ENCODE assay signal across 11 cellular contexts in genomic region chr3:64209866-64210609, GRCh38. TPM values are rescaled to one million over a fixed set of nuclear protein-coding genes. Genes with fewer than 3 reads are reported as not detected.
DNase-seq lines count a peak whose midpoint lies in the region; ATAC-seq, FAIRE-seq and TF ChIP-seq lines count a peak whose summit lies in the region.
"Had no signal": no experiment of that assay in that cellular context is flagged by ENCODE, and none has a peak within 500 bp of the region (broad histone marks: within the 10 kb centered on the region; RNA-seq: fewer than 3 reads in every experiment).

No MANE protein-coding gene starts in this region.

- peak overlapping the region; percentile 66 for H3K4me2 ChIP-seq in smooth muscle cell

- no peak overlapping the region for H2AFZ ChIP-seq in smooth muscle cell (ENCODE audit: low read depth)

- WGBS in smooth muscle cell (ENCODE audit: low lambda C conversion rate), result 47% methylated on average over 12 of the region's 12 CpGs

- peaks cover 88% of the 10 kb centered on the region for H3K79me2 ChIP-seq in smooth muscle cell (ENCODE audit: low read depth)

- peaks cover 3% of the 10 kb centered on the region for H3K27me3 Mint-ChIP-seq in CD8-positive, alpha-beta T cell (ENCODE audit: low read depth)

- H3K4me1 ChIP-seq in kidney (ENCODE audit: control insufficient read depth in 1 of 2, insufficient read depth in 1 of 2, low read depth in 1 of 2, low read length in 2 of 2) (peaks cover 13 to 23% of the 10 kb centered on the region in 2 donors), smooth muscle cell (ENCODE audit: low read depth) (peaks cover 27% of the 10 kb centered on the region)
- H3K4me1 ChIP-seq in CD8-positive, alpha-beta T cell (ENCODE audit: insufficient read depth, low read length), result no peaks in the 10 kb centered on the region

- POLR2A ChIA-PET in CD8-positive, alpha-beta T cell (lab: Charles Lee), result no interaction called here

- H3K36me3 ChIP-seq in kidney (ENCODE audit: control insufficient read depth in 1 of 2, insufficient read depth in 2 of 2, low read length in 2 of 2) (no peaks in the 10 kb centered on the region), smooth muscle cell (ENCODE audit: low read depth) (no peaks in the 10 kb centered on the region)
- no peaks in the 10 kb centered on the region for H3K36me3 ChIP-seq in CD8-positive, alpha-beta T cell (ENCODE audit: insufficient read depth, low read length)

- no peaks in the 10 kb centered on the region for H3K4me1 Mint-ChIP-seq in CD8-positive, alpha-beta T cell (ENCODE audit: low read depth)

- no peak for FAIRE-seq in kidney (lab: Jason Lieb, UNC)

- H3K27ac ChIP-seq in kidney (ENCODE audit: low read depth in 2 of 2, low read length in 2 of 2), result peak overlapping the region; percentile 3 to 76
- H3K27ac ChIP-seq in smooth muscle cell (ENCODE audit: low read depth), result peak overlapping the region; percentile 72
- no peak overlapping the region for H3K27ac ChIP-seq in CD8-positive, alpha-beta T cell (ENCODE audit: low read depth, low read length)
- H3K27ac ChIP-seq: epithelial cell of prostate had no signal

- H3K27ac Mint-ChIP-seq in CD8-positive, alpha-beta T cell, result no peak overlapping the region

- TF ChIP-seq CTCF in kidney (IDR thresholded peaks at IDR 0.05; ENCODE audit: borderline replicate concordance, extremely low read depth, insufficient read depth) (no peak), smooth muscle cell (IDR thresholded peaks at IDR 0.05; ENCODE audit: borderline replicate concordance, insufficient read depth, poor library complexity, severe bottlenecking) (no peak)
- no peak for TF ChIP-seq CTCF in CD8-positive, alpha-beta T cell (IDR thresholded peaks at IDR 0.05)

- intact Hi-C loops in kidney (cut with DNase I), result no loop called here
- intact Hi-C loops in CD8-positive, alpha-beta T cell (cut with DNase I, micrococcal nuclease), result no loop called here

- DNase-seq in cerebellum (ENCODE audit: low spot score) (peak; percentile 30), kidney (peak; percentile 82), smooth muscle cell (lab: John Stamatoyannopoulos, UW; ENCODE audit: unreplicated experiment) (no peak), DMS53 (lab: John Stamatoyannopoulos, UW) (no peak), D341Med (ENCODE audit: low spot score) (no peak)
- no peak for DNase-seq in CD8-positive, alpha-beta T cell
- DNase-seq: activated T-cell treated with anti-CD3 and anti-CD28 coated beads, Interleukin-2, amount 50 U/mL, for 1 hour; SW 1271 had no signal

- no peaks in the 10 kb centered on the region for H3K9me3 ChIP-seq in kidney (ENCODE audit: control insufficient read depth in 1 of 2, low read length in 2 of 2)
- H3K9me3 ChIP-seq in smooth muscle cell (replicated peaks; ENCODE audit: low read depth), result no peaks in the 10 kb centered on the region
- H3K9me3 ChIP-seq in CD8-positive, alpha-beta T cell (ENCODE audit: low read length), result no peaks in the 10 kb centered on the region

- peak; percentile 48 for ATAC-seq in HG02885 (IDR thresholded peaks at IDR 0.05; ENCODE audit: poor library complexity, unreplicated experiment)
- no peak for ATAC-seq in CD8-positive, alpha-beta T cell
- ATAC-seq in HG03175 (IDR thresholded peaks at IDR 0.05; ENCODE audit: unreplicated experiment), result no peak

- H3K9me3 Mint-ChIP-seq in CD8-positive, alpha-beta T cell, result no peaks in the 10 kb centered on the region

- no peaks in the 10 kb centered on the region for H3K27me3 ChIP-seq in smooth muscle cell (ENCODE audit: low read depth)
- no peaks in the 10 kb centered on the region for H3K27me3 ChIP-seq in CD8-positive, alpha-beta T cell (ENCODE audit: insufficient read depth, low read length)

- CTCF ChIA-PET in CD8-positive, alpha-beta T cell (lab: Charles Lee), result no interaction called here

- H3K36me3 Mint-ChIP-seq in CD8-positive, alpha-beta T cell, result no peaks in the 10 kb centered on the region

- H3K9ac ChIP-seq in kidney (ENCODE audit: low read length in 2 of 2), result no peak overlapping the region
- peak overlapping the region; percentile 45 for H3K9ac ChIP-seq in smooth muscle cell (ENCODE audit: low read depth)

- no peak overlapping the region for H3K4me3 Mint-ChIP-seq in CD8-positive, alpha-beta T cell

- H4K20me1 ChIP-seq in smooth muscle cell (ENCODE audit: low read depth), result peaks cover 65% of the 10 kb centered on the region

- H3F3A ChIP-seq in smooth muscle cell (ENCODE audit: low read depth), result peaks cover 44% of the 10 kb centered on the region

- H3K4me3 ChIP-seq in kidney (ENCODE audit: low read length in 2 of 2) (no peak overlapping the region), smooth muscle cell (no peak overlapping the region)
- H3K4me3 ChIP-seq in CD8-positive, alpha-beta T cell (ENCODE audit: low read depth, low read length), result no peak overlapping the region

RNA-seq across cellular contexts. Expression of gene PRICKLE2, which starts 15.2 kb away (rescaled TPM):
- total RNA-seq in cerebellum (74.8 TPM), kidney (22.9 TPM), smooth muscle cell (49.9 and 68.9 TPM in 2 replicates)
- polyA plus RNA-seq in kidney (ENCODE audit: insufficient read depth, low read depth, low replicate concordance) (3.5 TPM), smooth muscle cell (7.8 and 13.3 TPM in 2 replicates)
- total RNA-seq in CD8-positive, alpha-beta T cell, result not detected

Comparison
In these comparisons a context has a peak if more than half of its experiments do, and no peak if none do; other contexts are left out.
1. DNase-seq: peak in cerebellum (single experiment) and kidney (single experiment); none in smooth muscle cell (single experiment), DMS53 (single experiment), CD8-positive, alpha-beta T cell (0 of 7) and D341Med (single experiment).
2. RNA of gene PRICKLE2, which starts 15.2 kb away (total RNA-seq): 74.8 TPM in cerebellum (single experiment), 49.9 to 68.9 TPM in smooth muscle cell and 22.9 TPM in kidney (single experiment); not detected in CD8-positive, alpha-beta T cell; every median in the first group is over 10 times any median in the second.